ENCODE assay signal across 33 cellular contexts in genomic region chr12:60836651-60837050, GRCh38.
"Had no signal": no experiment of that assay in that cellular context is flagged by ENCODE, and none has a peak within 500 bp of the region (broad histone marks: within the 10 kb centered on the region; RNA-seq: fewer than 3 reads in every experiment).

No MANE protein-coding gene starts in this region.

- DNase-seq: Karpas-422, Kasumi-1, MG63, MM.1S, MV-4-11, NCI-H1048, NCI-H1092, NCI-H1092 treated with DMSO at 0.1 percent for 48 hours, NCI-H1105, NCI-H1105 treated with DMSO at 0.1 percent for 48 hours, NCI-H1417, NCI-H1417 treated with DMSO at 0.1 percent for 48 hours, NCI-H1436, NCI-H1436 treated with DMSO at 0.1 percent for 48 hours, NCI-H146, NCI-H1694, NCI-H1694 treated with DMSO at 0.1 percent for 48 hours, NCI-H187, NCI-H187 treated with DMSO at 0.1 percent for 48 hours, NCI-H1930, NCI-H2029, NCI-H2029 treated with DMSO at 0.1 percent for 48 hours, NCI-H2081, NCI-H2081 treated with DMSO at 0.1 percent for 48 hours, NCI-H2107, NCI-H2171, NCI-H2171 treated with DMSO at 0.1 percent for 48 hours, NCI-H2227 treated with DMSO at 0.1 percent for 48 hours, NCI-H226, NCI-H345, NCI-H446, NCI-H446 treated with DMSO at 0.1 percent for 48 hours, NCI-H510A had no signal
